In genomic region chr11:47768090-47768620, GRCh38 we compare ENCODE assay signal across 8 cellular contexts. TPM values are rescaled to one million over a fixed set of nuclear protein-coding genes. Genes with fewer than 3 reads are reported as not detected.
DNase-seq lines count a peak whose midpoint lies in the region; ATAC-seq and TF ChIP-seq lines count a peak whose summit lies in the region.

No MANE protein-coding gene starts in this region.

- peaks cover 7 to 19% (median 16%) of the 10 kb centered on the region in 3 donors for H3K4me1 Mint-ChIP-seq in IgD-negative memory B cell

- peak overlapping the region; percentile 89 to 100 (median 98) for H3K4me3 Mint-ChIP-seq in IgD-negative memory B cell

- H3K27me3 ChIP-seq in trophoblast cell (ENCODE audit: insufficient read depth, low read length): no peaks in the 10 kb centered on the region

- peaks cover 5% of the 10 kb centered on the region for H3K36me3 Mint-ChIP-seq in IgD-negative memory B cell

- DNase-seq in COLO829 (ENCODE audit: low spot score) (peak; percentile 86), left ventricle myocardium superior (peak; percentile 80), trophoblast cell (peak in 1 of 2 donors; percentile 38)

- intact Hi-C loops in left ventricle myocardium superior (cut with micrococcal nuclease): no loop called here

- peak overlapping the region; percentile 78 for H3K4ac ChIP-seq in trophoblast cell (ENCODE audit: low read depth, low read length)

- peak overlapping the region; percentile 94 for H3K14ac ChIP-seq in trophoblast cell (ENCODE audit: low read length)

- H3K36me3 ChIP-seq in trophoblast cell (ENCODE audit: control insufficient read depth in 1 of 2, insufficient read depth in 2 of 2, low read length in 2 of 2): peaks cover 5 to 7% of the 10 kb centered on the region in 2 experiments

- H4K91ac ChIP-seq in trophoblast cell (ENCODE audit: low read depth, low read length): peak overlapping the region; percentile 95

- H3K27ac Mint-ChIP-seq in IgD-negative memory B cell: peak overlapping the region; percentile 94 to 100 (median 100)

- no peaks in the 10 kb centered on the region for H3K27me3 Mint-ChIP-seq in IgD-negative memory B cell

- H2AK5ac ChIP-seq in trophoblast cell (ENCODE audit: low read length): peak overlapping the region; percentile 87

- no CpG with 5 or more reads among the region's 12 CpGs for WGBS in trophoblast cell (ENCODE audit: extremely low coverage, insufficient coverage, insufficient read length)

- H4K12ac ChIP-seq in trophoblast cell (ENCODE audit: low read depth, low read length): peak overlapping the region; percentile 82

- H2AFZ ChIP-seq in trophoblast cell (ENCODE audit: insufficient read depth, low read length, poor library complexity): peak overlapping the region; percentile 59

- no peaks in the 10 kb centered on the region for H3K9me3 ChIP-seq in trophoblast cell (ENCODE audit: insufficient read depth, low read depth, low read length)

- H2BK120ac ChIP-seq in trophoblast cell (ENCODE audit: insufficient read depth, low read length, poor library complexity): peak overlapping the region; percentile 77

- H3K79me2 ChIP-seq in trophoblast cell (ENCODE audit: control insufficient read depth, insufficient read depth, low read length, poor library complexity): peaks cover 21% of the 10 kb centered on the region

- H2BK12ac ChIP-seq in trophoblast cell (ENCODE audit: low read length): peak overlapping the region; percentile 32

- peaks cover 3% of the 10 kb centered on the region in 2 experiments for H3K4me1 ChIP-seq in trophoblast cell (ENCODE audit: control insufficient read depth in 1 of 2, insufficient read depth in 2 of 2, low read length in 2 of 2)

- H3K79me1 ChIP-seq in trophoblast cell (ENCODE audit: low read length): peaks cover 16% of the 10 kb centered on the region

- H3K23ac ChIP-seq in trophoblast cell (ENCODE audit: low read length): no peak overlapping the region

- H3K9me3 Mint-ChIP-seq in IgD-negative memory B cell: no peaks in the 10 kb centered on the region

- H3K27ac ChIP-seq in angular gyrus (ENCODE audit: low read depth, low read length) (peak overlapping the region; percentile 99), trophoblast cell (ENCODE audit: low read depth, low read length) (peak overlapping the region; percentile 97)

- H3K4me3 ChIP-seq in trophoblast cell (ENCODE audit: low read depth, low read length): no peak overlapping the region

- peak overlapping the region; percentile 92 for H2BK5ac ChIP-seq in trophoblast cell (ENCODE audit: low read depth, low read length, poor library complexity)

- H3K9ac ChIP-seq in trophoblast cell (ENCODE audit: low read length): peak overlapping the region; percentile 88

- H3K18ac ChIP-seq in trophoblast cell (ENCODE audit: low read length): peak overlapping the region; percentile 87

- ATAC-seq in left ventricle myocardium superior (peak; percentile 67), HG02588 (IDR thresholded peaks at IDR 0.05; ENCODE audit: unreplicated experiment) (no peak), HG03159 (IDR thresholded peaks at IDR 0.05; ENCODE audit: unreplicated experiment) (no peak)

- peak overlapping the region; percentile 96 for H4K8ac ChIP-seq in trophoblast cell (ENCODE audit: low read depth, low read length)

- peak overlapping the region; percentile 65 for H3K4me2 ChIP-seq in trophoblast cell (ENCODE audit: low read length)

TF ChIP-seq in PFSK-1, 5 proteins besides CTCF, POLR2A, EP300 and RAD21:
- TF ChIP-seq SIN3A (IDR thresholded peaks at IDR 0.05; ENCODE audit: borderline replicate concordance, insufficient read depth, low read length): peak; percentile 77; the same call in 1 of the 2 replicates
- TF ChIP-seq REST (IDR thresholded peaks at IDR 0.05; ENCODE audit: insufficient read depth in 1 of 2, low read depth in 2 of 2, low read length in 2 of 2): peak in 1 of 2 experiments; percentile 35; a peak in 1 of 4 replicates
- peak; percentile 81; the same call in 1 of the 2 replicates for TF ChIP-seq TAF1 (IDR thresholded peaks at IDR 0.05; ENCODE audit: borderline replicate concordance, insufficient read depth, low read length)
- peak; percentile 94 for TF ChIP-seq POLR2AphosphoS5 (IDR thresholded peaks at IDR 0.05; ENCODE audit: low read depth, low read length)
- peak; percentile 96 for TF ChIP-seq FOXP2 (optimal IDR thresholded peaks at IDR 0.05; ENCODE audit: borderline replicate concordance, extremely low read depth, extremely low read length, insufficient read depth)

RNA-seq across cellular contexts. Expression of gene FNBP4, which starts 1.0 kb away (rescaled TPM):
- polyA plus RNA-seq in IgD-negative memory B cell: 65.3 TPM
- polyA plus RNA-seq in PFSK-1 (2012; ENCODE audit: insufficient read length, low read depth): 38.5 TPM
- total RNA-seq in left ventricle myocardium superior: 48.7 TPM
- polyA plus RNA-seq in trophoblast cell (2013): 89.0 and 89.9 TPM in 2 replicates

RNA-seq across cellular contexts. Expression of gene AGBL2, which starts 53.0 kb away (rescaled TPM):
- polyA plus RNA-seq in IgD-negative memory B cell: 1.4 TPM
- 0.21 TPM for polyA plus RNA-seq in PFSK-1 (2012; ENCODE audit: insufficient read length, low read depth)
- total RNA-seq in left ventricle myocardium superior: 0.25 TPM
- polyA plus RNA-seq in trophoblast cell (2013): 1.7 and 2.2 TPM in 2 replicates
